ENCODE assay signal across 19 cellular contexts in the genomic region with DNA sequence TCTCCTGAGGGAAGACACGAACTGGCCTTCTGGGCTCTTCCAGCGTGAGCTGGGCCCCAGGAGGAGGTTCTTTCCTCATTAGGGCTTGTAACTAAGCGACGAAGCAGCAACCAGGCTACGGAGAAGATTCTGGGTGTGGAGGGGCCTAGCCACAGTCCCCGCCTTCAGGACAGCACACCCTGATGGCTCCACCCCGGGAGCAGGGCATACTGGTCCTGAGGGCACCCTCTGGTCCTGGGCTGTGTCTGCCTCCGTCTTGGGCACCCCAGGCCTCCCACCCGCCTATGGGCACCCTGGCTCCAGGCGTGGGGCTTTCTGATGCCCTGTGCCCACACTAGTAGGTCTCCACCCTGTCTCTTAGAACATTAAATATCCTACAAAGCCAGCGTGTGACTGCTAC.
"Had no signal": no experiment of that assay in that cellular context is flagged by ENCODE, and none has a peak within 500 bp of the region (broad histone marks: within the 10 kb centered on the region; RNA-seq: fewer than 3 reads in every experiment).

No MANE protein-coding gene starts in this region.

- H3K4me3 ChIP-seq: gastrocnemius medialis, lung, ovary, smooth muscle cell, thyroid gland, vagina had no signal

- ATAC-seq: activated CD4-positive, alpha-beta T cell treated with anti-CD3 and anti-CD28 coated beads for 36 hours; activated T-cell treated with anti-CD3 and anti-CD28 coated beads, Interleukin-2, amount 50 U/mL, for 72 hours; gastrocnemius medialis; naive thymus-derived CD4-positive, alpha-beta T cell; stimulated activated effector memory CD8-positive, alpha-beta T cell treated with anti-CD3 and anti-CD28 coated beads, Interleukin-12 subunit alpha, Interleukin-12 subunit beta, amount 100 ng/mL, for 72 hours had no signal

- H3K4me1 Mint-ChIP-seq: activated CD4-positive, alpha-beta memory T cell treated with anti-CD3 and anti-CD28 coated beads, Interleukin-2, amount 10 ng/mL, durations not matched to agents 7 days and 5 days; activated CD4-positive, alpha-beta T cell treated with anti-CD3 and anti-CD28 coated beads for 36 hours; naive thymus-derived CD4-positive, alpha-beta T cell; stimulated activated effector memory CD8-positive, alpha-beta T cell treated with anti-CD3 and anti-CD28 coated beads, Interleukin-12 subunit alpha, Interleukin-12 subunit beta, amount 100 ng/mL, for 72 hours had no signal

- H3K27me3 ChIP-seq: ovary, thyroid gland, vagina had no signal

- H3K27me3 Mint-ChIP-seq: activated CD4-positive, alpha-beta memory T cell treated with anti-CD3 and anti-CD28 coated beads, Interleukin-2, amount 10 ng/mL, durations not matched to agents 7 days and 5 days had no signal

- FAIRE-seq: astrocyte had no signal

- H3K27ac ChIP-seq: gastrocnemius medialis, ovary, thyroid gland, vagina, VCaP had no signal

- H3K9me3 Mint-ChIP-seq: activated CD4-positive, alpha-beta memory T cell treated with anti-CD3 and anti-CD28 coated beads, Interleukin-2, amount 10 ng/mL, durations not matched to agents 7 days and 5 days; activated T-cell treated with anti-CD3 and anti-CD28 coated beads, Interleukin-2, amount 50 U/mL, for 72 hours; naive thymus-derived CD4-positive, alpha-beta T cell; stimulated activated effector memory CD8-positive, alpha-beta T cell treated with anti-CD3 and anti-CD28 coated beads, Interleukin-12 subunit alpha, Interleukin-12 subunit beta, amount 100 ng/mL, for 72 hours had no signal

- H3K27ac Mint-ChIP-seq: activated CD4-positive, alpha-beta memory T cell treated with anti-CD3 and anti-CD28 coated beads, Interleukin-2, amount 10 ng/mL, durations not matched to agents 7 days and 5 days; activated CD4-positive, alpha-beta T cell treated with anti-CD3 and anti-CD28 coated beads for 36 hours; activated T-cell treated with anti-CD3 and anti-CD28 coated beads, Interleukin-2, amount 50 U/mL, for 72 hours; naive thymus-derived CD4-positive, alpha-beta T cell; stimulated activated effector memory CD8-positive, alpha-beta T cell treated with anti-CD3 and anti-CD28 coated beads, Interleukin-12 subunit alpha, Interleukin-12 subunit beta, amount 100 ng/mL, for 72 hours had no signal

- H3K4me2 ChIP-seq: smooth muscle cell had no signal

- DNase-seq: activated CD4-positive, alpha-beta memory T cell treated with anti-CD3 and anti-CD28 coated beads, Interleukin-2, amount 10 ng/mL, durations not matched to agents 7 days and 5 days; activated CD4-positive, alpha-beta T cell treated with anti-CD3 and anti-CD28 coated beads for 36 hours; activated CD8-positive, alpha-beta memory T cell treated with anti-CD3 and anti-CD28 coated beads, Interleukin-2, amount 50 U/mL, for 4 hours; activated T-cell treated with anti-CD3 and anti-CD28 coated beads, Interleukin-2, amount 50 U/mL, for 72 hours; caudate nucleus; cortex of kidney; effector CD8-positive, alpha-beta T cell; gastrocnemius medialis; kidney glomerular epithelial cell; naive thymus-derived CD4-positive, alpha-beta T cell; ovary; T-helper 1 cell had no signal

- H3K9me3 ChIP-seq: gastrocnemius medialis, ovary, thyroid gland, vagina had no signal

- H3K36me3 Mint-ChIP-seq: naive thymus-derived CD4-positive, alpha-beta T cell; stimulated activated effector memory CD8-positive, alpha-beta T cell treated with anti-CD3 and anti-CD28 coated beads, Interleukin-12 subunit alpha, Interleukin-12 subunit beta, amount 100 ng/mL, for 72 hours had no signal

- H3K4me3 Mint-ChIP-seq: activated CD4-positive, alpha-beta memory T cell treated with anti-CD3 and anti-CD28 coated beads, Interleukin-2, amount 10 ng/mL, durations not matched to agents 7 days and 5 days; activated CD4-positive, alpha-beta T cell treated with anti-CD3 and anti-CD28 coated beads for 36 hours; activated T-cell treated with anti-CD3 and anti-CD28 coated beads, Interleukin-2, amount 50 U/mL, for 72 hours; naive thymus-derived CD4-positive, alpha-beta T cell; stimulated activated effector memory CD8-positive, alpha-beta T cell treated with anti-CD3 and anti-CD28 coated beads, Interleukin-12 subunit alpha, Interleukin-12 subunit beta, amount 100 ng/mL, for 72 hours had no signal

- H3K36me3 ChIP-seq: gastrocnemius medialis, ovary, thyroid gland, vagina had no signal

- H3K4me1 ChIP-seq: gastrocnemius medialis had no signal
